In genomic region chr22:31179345-31179744, GRCh38 we compare ENCODE assay signal across 1 cellular context.
TF ChIP-seq lines count a peak whose summit lies in the region.

No MANE protein-coding gene starts in this region.

TF ChIP-seq in K562, 482 proteins besides CTCF, POLR2A, EP300 and RAD21:
- TF ChIP-seq ZFPM2 (CRISPR knock-in tag; IDR thresholded peaks at IDR 0.05) (no peak), RBM15 (IDR thresholded peaks at IDR 0.05; ENCODE audit: insufficient read depth, low read length) (no peak), SREBF1 (IDR thresholded peaks at IDR 0.05; ENCODE audit: borderline replicate concordance, low read depth, low read length) (no peak), HMBOX1 (IDR thresholded peaks at IDR 0.05) (0 out of 2 replicates have a peak, but pooled peaks have one; percentile 20)
- TF ChIP-seq, protein P1, sequence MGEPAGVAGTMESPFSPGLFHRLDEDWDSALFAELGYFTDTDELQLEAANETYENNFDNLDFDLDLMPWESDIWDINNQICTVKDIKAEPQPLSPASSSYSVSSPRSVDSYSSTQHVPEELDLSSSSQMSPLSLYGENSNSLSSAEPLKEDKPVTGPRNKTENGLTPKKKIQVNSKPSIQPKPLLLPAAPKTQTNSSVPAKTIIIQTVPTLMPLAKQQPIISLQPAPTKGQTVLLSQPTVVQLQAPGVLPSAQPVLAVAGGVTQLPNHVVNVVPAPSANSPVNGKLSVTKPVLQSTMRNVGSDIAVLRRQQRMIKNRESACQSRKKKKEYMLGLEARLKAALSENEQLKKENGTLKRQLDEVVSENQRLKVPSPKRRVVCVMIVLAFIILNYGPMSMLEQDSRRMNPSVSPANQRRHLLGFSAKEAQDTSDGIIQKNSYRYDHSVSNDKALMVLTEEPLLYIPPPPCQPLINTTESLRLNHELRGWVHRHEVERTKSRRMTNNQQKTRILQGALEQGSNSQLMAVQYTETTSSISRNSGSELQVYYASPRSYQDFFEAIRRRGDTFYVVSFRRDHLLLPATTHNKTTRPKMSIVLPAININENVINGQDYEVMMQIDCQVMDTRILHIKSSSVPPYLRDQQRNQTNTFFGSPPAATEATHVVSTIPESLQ (CRISPR knock-in tag; IDR thresholded peaks at IDR 0.05): no peak
